In genomic region chr13:67964091-67964490, GRCh38 we compare ENCODE assay signal across 22 cellular contexts.
"Had no signal": no experiment of that assay in that cellular context is flagged by ENCODE, and none has a peak within 500 bp of the region (broad histone marks: within the 10 kb centered on the region; RNA-seq: fewer than 3 reads in every experiment).

No MANE protein-coding gene starts in this region.

- H3K4me1 ChIP-seq: esophagus squamous epithelium, gastrocnemius medialis, heart right ventricle, left lung, lower lobe of right lung had no signal

- H3K36me3 ChIP-seq: esophagus squamous epithelium, gastrocnemius medialis, heart right ventricle, left lung, lower lobe of right lung had no signal

- H3K9me3 ChIP-seq: esophagus squamous epithelium, gastrocnemius medialis, heart right ventricle, left lung, lower lobe of right lung, mucosa of descending colon had no signal

- H3K27ac ChIP-seq: epithelial cell of prostate, esophagus squamous epithelium, gastrocnemius medialis, heart right ventricle, left lung, lower lobe of right lung had no signal

- H3K27me3 ChIP-seq: esophagus squamous epithelium, gastrocnemius medialis, heart right ventricle, left lung had no signal

- H3K4me3 ChIP-seq: esophagus squamous epithelium, gastrocnemius medialis, heart right ventricle, left lung, lower lobe of right lung, mucosa of descending colon had no signal

- DNase-seq: cortex of kidney; effector CD8-positive, alpha-beta T cell; effector memory CD8-positive, alpha-beta T cell; endodermal cell; erythroblast; esophagus squamous epithelium; foreskin fibroblast; foreskin melanocyte; gastrocnemius medialis; glutamatergic neuron; head of caudate nucleus; heart right ventricle; hippocampal formation; left cardiac atrium; left lung; left ventricle myocardium superior; lower lobe of right lung; mesenchymal stem cell; mucosa of descending colon; naive B cell; naive thymus-derived CD8-positive, alpha-beta T cell had no signal
